Comparison of ENCODE assay signal across 17 cellular contexts in the genomic region with DNA sequence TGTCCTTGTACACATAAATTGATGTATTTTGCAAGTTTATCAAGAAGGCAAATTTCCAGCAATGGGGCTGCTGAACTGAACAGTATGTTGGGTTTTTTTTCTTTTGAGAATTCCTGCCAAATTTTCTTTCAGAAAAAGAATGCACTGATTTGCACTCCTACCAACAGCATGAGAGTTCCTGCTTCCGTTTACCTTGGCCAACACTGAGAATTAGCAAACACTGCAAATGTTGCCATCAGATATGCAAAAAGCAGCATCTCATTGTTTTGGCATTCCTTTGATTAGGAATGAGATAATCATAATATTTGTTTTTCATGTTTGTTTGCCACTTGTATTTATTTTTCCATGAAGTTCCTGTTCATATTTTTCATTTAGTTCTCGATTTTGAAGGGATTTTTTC.
DNase-seq lines count a peak whose midpoint lies in the region; ATAC-seq and TF ChIP-seq lines count a peak whose summit lies in the region.
"Had no signal": no experiment of that assay in that cellular context is flagged by ENCODE, and none has a peak within 500 bp of the region (broad histone marks: within the 10 kb centered on the region; RNA-seq: fewer than 3 reads in every experiment).

No MANE protein-coding gene starts in this region.

- H3K9me3 ChIP-seq in spleen: no peaks in the 10 kb centered on the region
- H3K9me3 ChIP-seq: BLaER1 treated with 17β-estradiol and CSF1 and Interleukin-3, amounts not matched to agents 10 nM and 100 nM; SJCRH30 had no signal

- TF ChIP-seq POLR2A in spleen (IDR thresholded peaks at IDR 0.05) (no peak), lower leg skin (IDR thresholded peaks at IDR 0.05) (no peak)

- ATAC-seq in HG02588 (IDR thresholded peaks at IDR 0.05; ENCODE audit: unreplicated experiment): no peak
- ATAC-seq: CD8-positive, alpha-beta T cell; Panc1 had no signal

- 47 to 72% (median 61%) methylated on average over 2 of the region's 2 CpGs for WGBS in spleen, 5 donors
- 35 to 53% methylated on average over 2 of the region's 2 CpGs for WGBS in lower leg skin, 2 donors

- no peak overlapping the region for H3K4me3 ChIP-seq in spleen
- no peak overlapping the region for H3K4me3 ChIP-seq in lower leg skin (ENCODE audit: low read depth, poor library complexity, severe bottlenecking)
- H3K4me3 ChIP-seq: BLaER1 treated with 17β-estradiol and CSF1 and Interleukin-3, amounts not matched to agents 10 nM and 100 nM; SJCRH30 had no signal

- no peaks in the 10 kb centered on the region for H3K27me3 ChIP-seq in spleen (replicated peaks in 1 of 7)
- H3K27me3 ChIP-seq: BLaER1 treated with 17β-estradiol and CSF1 and Interleukin-3, amounts not matched to agents 10 nM and 100 nM had no signal

- no peaks in the 10 kb centered on the region for H3K36me3 ChIP-seq in spleen
- H3K36me3 ChIP-seq: BLaER1 treated with 17β-estradiol and CSF1 and Interleukin-3, amounts not matched to agents 10 nM and 100 nM; SJCRH30 had no signal

- intact Hi-C loops in spleen (cut with DNase I; ENCODE audit: low total_unique reads) (no loop called here), lower leg skin (cut with DNase I; ENCODE audit: low total_unique reads) (no loop called here)

- no peak for TF ChIP-seq CTCF in spleen (IDR thresholded peaks at IDR 0.05 in 8 of 11, conservative IDR thresholded peaks at IDR 0.05 in 3 of 11)
- TF ChIP-seq CTCF in lower leg skin (IDR thresholded peaks at IDR 0.05): no peak

- H3K4me1 ChIP-seq in spleen: no peaks in the 10 kb centered on the region
- H3K4me1 ChIP-seq: BLaER1 treated with 17β-estradiol and CSF1 and Interleukin-3, amounts not matched to agents 10 nM and 100 nM; SJCRH30 had no signal

- DNase-seq in NCI-H446 treated with DMSO at 0.1 percent for 48 hours (lab: John Stamatoyannopoulos, UW) (peak; percentile 3), NCI-H446 (lab: John Stamatoyannopoulos, UW) (no peak), NCI-H2029 treated with DMSO at 0.1 percent for 48 hours (lab: John Stamatoyannopoulos, UW) (peak; percentile 8), cerebellum (ENCODE audit: low spot score) (peak; percentile 45), spleen (no peak), DMS79 (lab: John Stamatoyannopoulos, UW) (no peak), lower leg skin (ENCODE audit: low spot score in 2 of 2) (no peak)
- DNase-seq: Calu3; CD8-positive, alpha-beta T cell; NCI-H1436 treated with DMSO at 0.1 percent for 48 hours; NCI-H2081 treated with DMSO at 0.1 percent for 48 hours; NCI-H524 treated with DMSO at 0.1 percent for 48 hours; SJCRH30 had no signal

- peak overlapping the region in 6 of 8 donors; percentile 6 to 51 (median 28) for H3K27ac ChIP-seq in spleen
- H3K27ac ChIP-seq: BLaER1 treated with 17β-estradiol and CSF1 and Interleukin-3, amounts not matched to agents 10 nM and 100 nM; KMS-11; SJCRH30 had no signal

Comparison
In these comparisons a context has a peak if more than half of its experiments do, and no peak if none do; other contexts are left out.
1. DNase-seq: peak in NCI-H446 treated with DMSO at 0.1 percent for 48 hours (single experiment), NCI-H2029 treated with DMSO at 0.1 percent for 48 hours (single experiment) and cerebellum (single experiment); none in NCI-H446 (0 of 2), spleen (single experiment), DMS79 (single experiment) and lower leg skin (0 of 2).